ENCODE assay signal across 11 cellular contexts in the genomic region with DNA sequence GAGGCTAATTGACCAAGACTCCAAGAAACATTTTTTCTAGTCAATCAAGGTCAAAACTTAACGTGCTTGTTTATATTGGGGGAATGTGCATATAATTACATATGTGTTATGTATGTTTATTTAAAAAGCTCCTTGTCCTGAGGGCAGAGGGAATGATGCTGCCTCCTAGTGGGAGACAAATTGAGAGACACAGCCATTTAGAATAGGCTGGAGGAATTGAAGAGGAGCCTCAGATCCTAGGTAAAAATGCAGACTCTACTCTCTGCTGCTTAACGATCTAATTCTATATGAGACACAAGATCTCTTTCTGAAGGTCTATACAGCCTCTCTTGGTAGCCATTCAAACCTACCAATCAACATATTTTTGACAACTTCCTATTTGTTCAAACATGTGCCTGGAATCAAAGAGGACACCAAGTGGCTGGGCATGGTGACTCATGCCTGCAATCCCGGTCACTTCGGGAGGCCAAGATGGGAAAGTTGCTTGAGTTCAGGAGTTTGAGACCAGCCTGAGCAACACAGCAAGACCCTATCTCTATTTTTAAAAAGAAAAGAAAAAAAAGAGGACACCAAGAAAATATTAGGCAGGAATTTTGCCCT.
DNase-seq lines count a peak whose midpoint lies in the region; ATAC-seq and TF ChIP-seq lines count a peak whose summit lies in the region.
"Had no signal": no experiment of that assay in that cellular context is flagged by ENCODE, and none has a peak within 500 bp of the region (broad histone marks: within the 10 kb centered on the region; RNA-seq: fewer than 3 reads in every experiment).

No MANE protein-coding gene starts in this region.

- H3K36me3 ChIP-seq in esophagus squamous epithelium (no peaks in the 10 kb centered on the region), sigmoid colon (no peaks in the 10 kb centered on the region)
- no peaks in the 10 kb centered on the region for H3K36me3 ChIP-seq in CD8-positive, alpha-beta T cell (ENCODE audit: insufficient read depth, low read length)
- H3K36me3 ChIP-seq: SJSA1 had no signal

- no peak overlapping the region for H3K27ac Mint-ChIP-seq in CD8-positive, alpha-beta T cell
- no peak overlapping the region for H3K27ac Mint-ChIP-seq in activated naive CD4-positive, alpha-beta T cell treated with anti-CD3 and anti-CD28 coated beads, Interleukin-2, amount 50 U/mL, for 72 hours
- H3K27ac Mint-ChIP-seq: activated T-cell treated with anti-CD3 and anti-CD28 coated beads, Interleukin-2, amount 50 U/mL, for 24 hours had no signal

- H3K9me3 Mint-ChIP-seq in CD8-positive, alpha-beta T cell, result no peaks in the 10 kb centered on the region
- H3K9me3 Mint-ChIP-seq in activated naive CD4-positive, alpha-beta T cell treated with anti-CD3 and anti-CD28 coated beads, Interleukin-2, amount 50 U/mL, for 72 hours, result peaks cover 0 to 5% of the 10 kb centered on the region in 2 donors
- H3K9me3 Mint-ChIP-seq: activated T-cell treated with anti-CD3 and anti-CD28 coated beads, Interleukin-2, amount 50 U/mL, for 24 hours had no signal

- H3K4me1 Mint-ChIP-seq in CD8-positive, alpha-beta T cell (ENCODE audit: low read depth), result no peaks in the 10 kb centered on the region

- TF ChIP-seq POLR2A in esophagus squamous epithelium (IDR thresholded peaks at IDR 0.05) (no peak), sigmoid colon (IDR thresholded peaks at IDR 0.05) (no peak)

- H3K4me3 ChIP-seq in esophagus squamous epithelium (no peak overlapping the region), sigmoid colon (no peak overlapping the region)
- no peak overlapping the region for H3K4me3 ChIP-seq in CD8-positive, alpha-beta T cell (ENCODE audit: low read depth, low read length)
- H3K4me3 ChIP-seq: SJSA1 had no signal

- no peaks in the 10 kb centered on the region for H3K9me3 ChIP-seq in esophagus squamous epithelium
- H3K9me3 ChIP-seq in sigmoid colon, result no peaks in the 10 kb centered on the region
- H3K9me3 ChIP-seq in CD8-positive, alpha-beta T cell (ENCODE audit: low read length), result no peaks in the 10 kb centered on the region
- H3K9me3 ChIP-seq: SJSA1 had no signal

- CTCF ChIA-PET in CD8-positive, alpha-beta T cell (lab: Charles Lee), result interaction anchor here (1.7 to 2.5 kb wide), 2 partner anchors 20 to 55 kb away, joined by 3 to 12 read pairs; no protein-coding TSS in a partner anchor

- ATAC-seq in CD8-positive, alpha-beta T cell, result no peak
- no peak for ATAC-seq in activated naive CD4-positive, alpha-beta T cell treated with anti-CD3 and anti-CD28 coated beads, Interleukin-2, amount 50 U/mL, for 72 hours

- H3K36me3 Mint-ChIP-seq in CD8-positive, alpha-beta T cell, result no peaks in the 10 kb centered on the region
- no peaks in the 10 kb centered on the region for H3K36me3 Mint-ChIP-seq in activated naive CD4-positive, alpha-beta T cell treated with anti-CD3 and anti-CD28 coated beads, Interleukin-2, amount 50 U/mL, for 72 hours

- H3K27me3 ChIP-seq in esophagus squamous epithelium (no peaks in the 10 kb centered on the region), sigmoid colon (no peaks in the 10 kb centered on the region)
- H3K27me3 ChIP-seq in CD8-positive, alpha-beta T cell (ENCODE audit: insufficient read depth, low read length), result no peaks in the 10 kb centered on the region
- H3K27me3 ChIP-seq: SJSA1 had no signal

- DNase-seq in GM10266 (ENCODE audit: extremely low spot score), result peak; percentile 23
- peak; percentile 47 for DNase-seq in NCI-H526 treated with DMSO at 0.1 percent for 48 hours (lab: John Stamatoyannopoulos, UW)
- no peak for DNase-seq in esophagus squamous epithelium (lab: John Stamatoyannopoulos, UW)
- no peak for DNase-seq in sigmoid colon
- no peak for DNase-seq in SK-N-DZ (ENCODE audit: low spot score)
- DNase-seq in T-helper 2 cell, result no peak
- DNase-seq in CD8-positive, alpha-beta T cell, result no peak
- no peak for DNase-seq in activated naive CD4-positive, alpha-beta T cell treated with anti-CD3 and anti-CD28 coated beads, Interleukin-2, amount 50 U/mL, for 72 hours (ENCODE audit: low spot score in 2 of 2)
- DNase-seq: activated T-cell treated with anti-CD3 and anti-CD28 coated beads, Interleukin-2, amount 50 U/mL, for 24 hours had no signal

- intact Hi-C loops in esophagus squamous epithelium (cut with DNase I) (no loop called here), sigmoid colon (cut with DNase I) (no loop called here)
- intact Hi-C loops in CD8-positive, alpha-beta T cell (cut with DNase I, micrococcal nuclease), result no loop called here

- TF ChIP-seq EP300 in sigmoid colon (IDR thresholded peaks at IDR 0.05), result no peak

- POLR2A ChIA-PET in CD8-positive, alpha-beta T cell (lab: Charles Lee), result no interaction called here

- peak overlapping the region; percentile 10 to 82 (median 72) for H3K27ac ChIP-seq in esophagus squamous epithelium
- peak overlapping the region; percentile 20 to 79 (median 32) for H3K27ac ChIP-seq in sigmoid colon
- no peak overlapping the region for H3K27ac ChIP-seq in CD8-positive, alpha-beta T cell (ENCODE audit: low read depth, low read length)
- H3K27ac ChIP-seq: KMS-11, SJSA1 had no signal

- TF ChIP-seq CTCF in GM10266 (IDR thresholded peaks at IDR 0.05; ENCODE audit: control insufficient read depth, insufficient read depth, low read depth, missing control alignments), result peak; percentile 51
- TF ChIP-seq CTCF in esophagus squamous epithelium (IDR thresholded peaks at IDR 0.05), result peak in 5 of 6 experiments; percentile 10 to 51 (median 29)
- no peak for TF ChIP-seq CTCF in sigmoid colon (IDR thresholded peaks at IDR 0.05)
- no peak for TF ChIP-seq CTCF in CD8-positive, alpha-beta T cell (IDR thresholded peaks at IDR 0.05)

- no peaks in the 10 kb centered on the region for H3K27me3 Mint-ChIP-seq in CD8-positive, alpha-beta T cell (ENCODE audit: low read depth)

- 40 to 49% methylated on average over 4 of the region's 4 CpGs for WGBS in esophagus squamous epithelium, 2 donors
- 55 to 74% methylated on average over 4 of the region's 4 CpGs for WGBS in sigmoid colon, 2 donors

- H3K4me1 ChIP-seq in esophagus squamous epithelium, result peaks cover 9 to 22% (median 11%) of the 10 kb centered on the region in 3 donors
- H3K4me1 ChIP-seq in sigmoid colon, result peaks cover 0 to 6% (median 0%) of the 10 kb centered on the region in 4 donors
- no peaks in the 10 kb centered on the region for H3K4me1 ChIP-seq in CD8-positive, alpha-beta T cell (ENCODE audit: insufficient read depth, low read length)
- H3K4me1 ChIP-seq: SJSA1 had no signal

- no peak overlapping the region for H3K4me3 Mint-ChIP-seq in CD8-positive, alpha-beta T cell
- H3K4me3 Mint-ChIP-seq: activated T-cell treated with anti-CD3 and anti-CD28 coated beads, Interleukin-2, amount 50 U/mL, for 24 hours had no signal

Comparison
In these comparisons a context has a peak if more than half of its experiments do, and no peak if none do; other contexts are left out.
1. DNase-seq: peak in GM10266 (single experiment) and NCI-H526 treated with DMSO at 0.1 percent for 48 hours (single experiment); none in esophagus squamous epithelium (single experiment), sigmoid colon (single experiment), SK-N-DZ (single experiment), T-helper 2 cell (0 of 5), CD8-positive, alpha-beta T cell (0 of 7) and activated naive CD4-positive, alpha-beta T cell treated with anti-CD3 and anti-CD28 coated beads, Interleukin-2, amount 50 U/mL, for 72 hours (0 of 2).
2. CTCF ChIP-seq: peak in GM10266 (single experiment) and esophagus squamous epithelium (5 of 6); none in sigmoid colon (0 of 4) and CD8-positive, alpha-beta T cell (single experiment).